In genomic region chr7:128697301-128697905, GRCh38 we compare ENCODE assay signal across 8 cellular contexts. TPM values are rescaled to one million over a fixed set of nuclear protein-coding genes. Genes with fewer than 3 reads are reported as not detected.
DNase-seq lines count a peak whose midpoint lies in the region; ATAC-seq and TF ChIP-seq lines count a peak whose summit lies in the region.

No MANE protein-coding gene starts in this region.

- H3K27ac ChIP-seq in parathyroid adenoma = no peak overlapping the region

- H3K9ac ChIP-seq in parathyroid adenoma = no peak overlapping the region

- no peaks in the 10 kb centered on the region for H3K36me3 ChIP-seq in MG63
- H3K36me3 ChIP-seq in parathyroid adenoma (ENCODE audit: control insufficient read depth, insufficient read depth, low read length) = no peaks in the 10 kb centered on the region

- H2AFZ ChIP-seq in parathyroid adenoma = peak overlapping the region; percentile 53

- peak overlapping the region; percentile 44 for H3K4me3 ChIP-seq in MG63
- H3K4me3 ChIP-seq in fibroblast of villous mesenchyme (ENCODE audit: low read depth, low read length) = peak overlapping the region; percentile 66
- H3K4me3 ChIP-seq in parathyroid adenoma (ENCODE audit: low read depth, low read length) = no peak overlapping the region

- H3K9me3 ChIP-seq in MG63 (no peaks in the 10 kb centered on the region), parathyroid adenoma (ENCODE audit: control insufficient read depth, low read length) (no peaks in the 10 kb centered on the region)

- no peaks in the 10 kb centered on the region for H3K27me3 ChIP-seq in MG63
- H3K27me3 ChIP-seq in parathyroid adenoma (ENCODE audit: control insufficient read depth, insufficient read depth, low read length) = peaks cover 4% of the 10 kb centered on the region

- ATAC-seq in HG02759 (IDR thresholded peaks at IDR 0.05; ENCODE audit: unreplicated experiment) = no peak
- no peak for ATAC-seq in GM19395 (IDR thresholded peaks at IDR 0.05; ENCODE audit: unreplicated experiment)
- no peak for ATAC-seq in HG03442 (IDR thresholded peaks at IDR 0.05; ENCODE audit: unreplicated experiment)

- H3K4me2 ChIP-seq in parathyroid adenoma (ENCODE audit: low read length) = no peak overlapping the region

- no peaks in the 10 kb centered on the region for H3K4me1 ChIP-seq in parathyroid adenoma

- no peaks in the 10 kb centered on the region for H3K79me2 ChIP-seq in parathyroid adenoma

- TF ChIP-seq CTCF in fibroblast of villous mesenchyme (IDR thresholded peaks at IDR 0.05; ENCODE audit: insufficient read depth, low read depth, low read length) (peak; percentile 49), parathyroid adenoma (IDR thresholded peaks at IDR 0.05) (no peak)

- DNase-seq in D341Med (ENCODE audit: low spot score) (peak; percentile 76), MG63 (peak; percentile 73), fibroblast of villous mesenchyme (ENCODE audit: low read depth) (peak; percentile 71)
- peak; percentile 57 for DNase-seq in activated T-cell treated with anti-CD3 and anti-CD28 coated beads, Interleukin-2, amount 50 U/mL, for 1 hour

RNA-seq across cellular contexts. Expression of gene GARIN1A, which starts 25.3 kb away (rescaled TPM):
- total RNA-seq in MG63 (2014; rRNA removed; shearing (Covaris generic); ENCODE audit: low replicate concordance) = 0.02 and 0.46 TPM in 2 replicates
- 0.64 and 2.6 TPM in 2 replicates for total RNA-seq in fibroblast of villous mesenchyme

RNA-seq across cellular contexts. Expression of gene CALU, which starts 41.8 kb away (rescaled TPM):
- total RNA-seq in MG63 (2014; rRNA removed; shearing (Covaris generic); ENCODE audit: low replicate concordance) = 118 and 161 TPM in 2 replicates
- total RNA-seq in fibroblast of villous mesenchyme = 689 and 855 TPM in 2 replicates
